In the genomic region with DNA sequence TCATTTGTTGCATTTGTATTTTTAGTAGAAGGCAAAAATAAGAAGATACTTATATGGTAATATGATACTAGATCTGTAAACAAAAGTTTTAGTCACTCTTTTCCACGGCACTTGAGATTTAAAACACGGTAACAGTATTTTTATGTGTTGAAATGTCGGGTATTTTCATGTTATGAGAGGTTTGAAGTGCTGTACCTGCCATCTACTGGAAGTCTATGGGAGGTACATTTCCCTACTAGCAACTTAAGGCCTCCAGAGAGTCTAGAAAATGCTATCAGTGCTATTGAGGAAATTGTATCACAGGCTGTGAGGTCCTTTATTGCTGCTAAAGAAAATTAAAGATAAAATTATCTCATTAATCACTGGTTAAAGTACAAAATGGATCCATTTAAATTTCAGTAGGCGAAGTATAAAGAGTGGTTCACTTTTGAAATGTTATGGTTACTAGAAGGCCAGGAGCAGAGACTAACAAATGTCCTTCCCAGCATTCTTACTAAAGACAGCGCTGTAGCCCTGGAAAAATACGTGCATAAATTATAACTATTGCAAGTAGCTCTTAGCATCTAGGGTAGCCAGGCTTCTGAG, we compare ENCODE assay signal across 8 cellular contexts.
A peak's percentile ranks its signal among the peaks of the same experiment; 100 is the strongest.
DNase-seq lines count a peak whose midpoint lies in the region; ATAC-seq and TF ChIP-seq lines count a peak whose summit lies in the region.

No MANE protein-coding gene starts in this region.

- WGBS in prostate gland, result 29% methylated on average over 6 of the region's 6 CpGs
- 42% methylated on average over 6 of the region's 6 CpGs for WGBS in suprapubic skin

- DNase-seq in AG08395 (ENCODE audit: low spot score) (peak; percentile 60), NCI-H1092 treated with DMSO at 0.1 percent for 48 hours (lab: John Stamatoyannopoulos, UW) (peak; percentile 77), foreskin keratinocyte (peak; percentile 2 to 25), prostate gland (ENCODE audit: low spot score) (peak; percentile 12), suprapubic skin (ENCODE audit: low spot score in 2 of 2) (no peak)
- DNase-seq in activated effector memory CD4-positive, alpha-beta T cell treated with Interleukin-2 at 50 U/mL for 16 hours, result no peak

- ATAC-seq in GM19351 (IDR thresholded peaks at IDR 0.05; ENCODE audit: unreplicated experiment) (peak; percentile 88), SK-N-SH treated with all-trans-retinoic acid at 6 μM for 48 hours (peak; percentile 86), foreskin keratinocyte (peak; percentile 69)

- H3K4me1 ChIP-seq in foreskin keratinocyte, result peaks cover 3% of the 10 kb centered on the region
- H3K4me1 ChIP-seq in prostate gland (replicated peaks), result no peaks in the 10 kb centered on the region
- no peaks in the 10 kb centered on the region for H3K4me1 ChIP-seq in suprapubic skin

- intact Hi-C loops in prostate gland (cut with DNase I), result no loop called here

- TF ChIP-seq CTCF in foreskin keratinocyte (conservative IDR thresholded peaks at IDR 0.05) (peak; percentile 65), prostate gland (IDR thresholded peaks at IDR 0.05) (peak; percentile 20 to 79 (median 69)), suprapubic skin (IDR thresholded peaks at IDR 0.05) (peak in 1 of 2 donors; percentile 50)

- H3K27ac ChIP-seq in foreskin keratinocyte (no peak overlapping the region), prostate gland (no peak overlapping the region), suprapubic skin (no peak overlapping the region)

- no peaks in the 10 kb centered on the region for H3K9me3 ChIP-seq in prostate gland
- H3K9me3 ChIP-seq in suprapubic skin, result no peaks in the 10 kb centered on the region

- TF ChIP-seq EP300 in suprapubic skin (IDR thresholded peaks at IDR 0.05), result no peak

- H3K27me3 ChIP-seq in foreskin keratinocyte, result no peaks in the 10 kb centered on the region
- H3K27me3 ChIP-seq in prostate gland (replicated peaks; ENCODE audit: insufficient read depth), result no peaks in the 10 kb centered on the region
- no peaks in the 10 kb centered on the region for H3K27me3 ChIP-seq in suprapubic skin

- H3K36me3 ChIP-seq in prostate gland (no peaks in the 10 kb centered on the region), suprapubic skin (no peaks in the 10 kb centered on the region)

- H3K4me3 ChIP-seq in prostate gland, result no peak overlapping the region
- H3K4me3 ChIP-seq in suprapubic skin, result no peak overlapping the region

- TF ChIP-seq POLR2A in prostate gland (IDR thresholded peaks at IDR 0.05) (no peak), suprapubic skin (IDR thresholded peaks at IDR 0.05) (no peak)

TF ChIP-seq in SK-N-SH treated with all-trans-retinoic acid at 6 μM for 48 hours, 23 proteins besides CTCF, POLR2A, EP300 and RAD21:
- TF ChIP-seq, protein P1, sequence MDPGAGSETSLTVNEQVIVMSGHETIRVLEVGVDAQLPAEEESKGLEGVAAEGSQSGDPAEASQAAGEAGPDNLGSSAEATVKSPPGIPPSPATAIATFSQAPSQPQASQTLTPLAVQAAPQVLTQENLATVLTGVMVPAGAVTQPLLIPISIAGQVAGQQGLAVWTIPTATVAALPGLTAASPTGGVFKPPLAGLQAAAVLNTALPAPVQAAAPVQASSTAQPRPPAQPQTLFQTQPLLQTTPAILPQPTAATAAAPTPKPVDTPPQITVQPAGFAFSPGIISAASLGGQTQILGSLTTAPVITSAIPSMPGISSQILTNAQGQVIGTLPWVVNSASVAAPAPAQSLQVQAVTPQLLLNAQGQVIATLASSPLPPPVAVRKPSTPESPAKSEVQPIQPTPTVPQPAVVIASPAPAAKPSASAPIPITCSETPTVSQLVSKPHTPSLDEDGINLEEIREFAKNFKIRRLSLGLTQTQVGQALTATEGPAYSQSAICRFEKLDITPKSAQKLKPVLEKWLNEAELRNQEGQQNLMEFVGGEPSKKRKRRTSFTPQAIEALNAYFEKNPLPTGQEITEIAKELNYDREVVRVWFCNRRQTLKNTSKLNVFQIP (CRISPR knock-in tag; IDR thresholded peaks at IDR 0.05; ENCODE audit: borderline replicate concordance, low read depth), result no peak
- no peak for TF ChIP-seq TSHZ2 (CRISPR knock-in tag; IDR thresholded peaks at IDR 0.05)

Comparison
In these comparisons a context has a peak if more than half of its experiments do, and no peak if none do; other contexts are left out.
1. DNase-seq: peak in AG08395 (single experiment), NCI-H1092 treated with DMSO at 0.1 percent for 48 hours (single experiment), foreskin keratinocyte (2 of 2) and prostate gland (single experiment); none in activated effector memory CD4-positive, alpha-beta T cell treated with Interleukin-2 at 50 U/mL for 16 hours (single experiment) and suprapubic skin (0 of 2).
2. Peak in every context shown above with its lines, with median percentiles within 50 percentile points of each other: ATAC-seq.